In genomic region chr3:126982522-126983175, GRCh38 we compare ENCODE assay signal across 8 cellular contexts. TPM values are rescaled to one million over a fixed set of nuclear protein-coding genes. Genes with fewer than 3 reads are reported as not detected.
A peak's percentile ranks its signal among the peaks of the same experiment; 100 is the strongest.
DNase-seq lines count a peak whose midpoint lies in the region; ATAC-seq and TF ChIP-seq lines count a peak whose summit lies in the region.

TSS of gene PLXNA1 (plus strand) at chr3:126983115. CDS start at chr3:126988594, 5,479 bp downstream.

- H3K4me3 ChIP-seq in foreskin fibroblast (ENCODE audit: low read depth in 1 of 2, low read length in 2 of 2) (peak within 1 kb of the TSS; percentile 69 to 70), neuron (ENCODE audit: low read length) (peak within 1 kb of the TSS; percentile 72), subcutaneous abdominal adipose tissue (ENCODE audit: low read depth in 1 of 5, low read length in 5 of 5) (peak within 1 kb of the TSS in 4 of 5 donors; percentile 53 to 74 (median 66))

- H3K27ac ChIP-seq in RWPE1 (peak within 1 kb of the TSS; percentile 79), subcutaneous abdominal adipose tissue (ENCODE audit: low read depth, low read length) (no peak within 1 kb of the TSS)

- H3K9ac ChIP-seq in subcutaneous abdominal adipose tissue (ENCODE audit: low read length in 5 of 5) = peak within 1 kb of the TSS in 4 of 5 donors; percentile 59 to 87 (median 79)

- POLR2A ChIA-PET in RWPE1 (lab: Yijun Ruan, JAX; ENCODE audit: low non-redundant PET) = no interaction called here

- CTCF ChIA-PET in RWPE1 (lab: Yijun Ruan, JAX) = interaction anchor here (0.5 to 2.0 kb wide), 24 partner anchors 10 to 1021 kb away, joined by 3 to 18 read pairs (median 4); no protein-coding TSS in a partner anchor

- DNase-seq in Daoy (ENCODE audit: low read depth) (peak; percentile 87), RWPE1 (ENCODE audit: low spot score) (peak; percentile 88), foreskin fibroblast (peak; percentile 71 to 91)
- peak; percentile 86 for DNase-seq in activated T-helper 9 cell treated with anti-CD3 and anti-CD28 coated beads, Interleukin-2, amount 50 U/mL, for 16 hours (ENCODE audit: low read depth)

- H3K9me3 ChIP-seq in neuron (ENCODE audit: low read length) (no peaks in the 10 kb centered on the region), subcutaneous abdominal adipose tissue (ENCODE audit: control insufficient read depth in 5 of 5, low read length in 5 of 5) (no peaks in the 10 kb centered on the region)

- peak; percentile 57 for ATAC-seq in GM21576 (IDR thresholded peaks at IDR 0.05; ENCODE audit: unreplicated experiment)

- no peaks in the 10 kb centered on the region for H3K36me3 ChIP-seq in neuron (ENCODE audit: insufficient read depth, low read length)
- no peaks in the 10 kb centered on the region for H3K36me3 ChIP-seq in subcutaneous abdominal adipose tissue (ENCODE audit: control insufficient read depth in 5 of 5, insufficient read depth in 5 of 5, low read length in 5 of 5)

- H2AFZ ChIP-seq in neuron (ENCODE audit: low read depth, low read length) = no peak within 1 kb of the TSS

- TF ChIP-seq RAD21 in Ishikawa (IDR thresholded peaks at IDR 0.05; ENCODE audit: low read depth) = peak; percentile 65; the same call in 1 of the 2 replicates

- TF ChIP-seq EP300 in Ishikawa (IDR thresholded peaks at IDR 0.05; ENCODE audit: borderline replicate concordance) = peak; percentile 23; the same call in 1 of the 2 replicates

- H3K4me1 ChIP-seq in neuron (ENCODE audit: insufficient read depth, low read length) (peaks cover 11% of the 10 kb centered on the region), subcutaneous abdominal adipose tissue (ENCODE audit: control insufficient read depth in 5 of 5, insufficient read depth in 5 of 5, low read length in 5 of 5) (peaks cover 0 to 50% (median 33%) of the 10 kb centered on the region in 5 donors)

- H3K27me3 ChIP-seq in neuron (ENCODE audit: insufficient read depth, low read length) (no peaks in the 10 kb centered on the region), subcutaneous abdominal adipose tissue (ENCODE audit: control insufficient read depth in 5 of 5, insufficient read depth in 4 of 5, low read length in 5 of 5) (peaks cover 0 to 4% (median 0%) of the 10 kb centered on the region in 5 donors)

- TF ChIP-seq CTCF in RWPE1 (conservative IDR thresholded peaks at IDR 0.05; ENCODE audit: low read depth) (peak; percentile 91), foreskin fibroblast (IDR thresholded peaks at IDR 0.05; ENCODE audit: low read depth, low read length) (peak; percentile 91)

TF ChIP-seq in Ishikawa, 13 proteins besides CTCF, POLR2A, EP300 and RAD21:
- TF ChIP-seq TEAD4 (IDR thresholded peaks at IDR 0.05) = peak; percentile 68
- TF ChIP-seq USF1 (IDR thresholded peaks at IDR 0.05) = no peak
- TF ChIP-seq CEBPB (IDR thresholded peaks at IDR 0.05) = no peak
- no peak for TF ChIP-seq TAF1 (IDR thresholded peaks at IDR 0.05; ENCODE audit: low read depth)
- TF ChIP-seq TCF12 (IDR thresholded peaks at IDR 0.05; ENCODE audit: low read depth) = 0 out of 2 replicates have a peak, but pooled peaks have one; percentile 62
- peak; percentile 44; the same call in 1 of the 2 replicates for TF ChIP-seq ZBTB7A (IDR thresholded peaks at IDR 0.05; ENCODE audit: low read depth)
- TF ChIP-seq EGR1 (IDR thresholded peaks at IDR 0.05) = no peak
- peak; percentile 82 for TF ChIP-seq MAX (IDR thresholded peaks at IDR 0.05)
- no peak for TF ChIP-seq REST (IDR thresholded peaks at IDR 0.05; ENCODE audit: low read depth)
- TF ChIP-seq CREB1 (IDR thresholded peaks at IDR 0.05; ENCODE audit: low read depth) = no peak
- no peak for TF ChIP-seq FOXM1 (IDR thresholded peaks at IDR 0.05; ENCODE audit: borderline replicate concordance, low read depth)
- TF ChIP-seq YY1 (IDR thresholded peaks at IDR 0.05; ENCODE audit: low read depth) = no peak
- no peak for TF ChIP-seq NFIC (IDR thresholded peaks at IDR 0.05)
TF ChIP-seq in Ishikawa: peak in this region for 4.

RNA-seq across cellular contexts. Expression of gene PLXNA1, which starts in this region (rescaled TPM):
- total RNA-seq in Daoy (2014; rRNA removed; shearing (Covaris generic)) = 25.7 and 28.4 TPM in 2 replicates
